8 cellular contexts compared by ENCODE assay signal in genomic region chr12:104720346-104721064, GRCh38.
DNase-seq lines count a peak whose midpoint lies in the region; ATAC-seq lines count a peak whose summit lies in the region.

No MANE protein-coding gene starts in this region.

- H3K4me1 Mint-ChIP-seq in activated T-helper 1 cell treated with anti-CD3 and anti-CD28 coated beads, Interleukin-12 subunit alpha, Interleukin-12 subunit beta, Interleukin-2, Interleukin-4 antibody, amounts not matched to agents 30 ng/mL and 10 ng/mL and 1 ng/mL, durations not matched to agents 14 hours and 24 hours and 36 hours (ENCODE audit: low read depth) = peaks cover 78% of the 10 kb centered on the region

- H3K4me2 ChIP-seq in BLaER1 = peak overlapping the region; percentile 89

- intact Hi-C loops in activated T-helper 1 cell treated with anti-CD3 and anti-CD28 coated beads, Interleukin-12 subunit alpha, Interleukin-12 subunit beta, Interleukin-2, Interleukin-4 antibody, amounts not matched to agents 30 ng/mL and 10 ng/mL and 1 ng/mL, durations not matched to agents 14 hours and 24 hours and 36 hours (cut with micrococcal nuclease) = loop anchor here (1.0 to 5.0 kb wide), 10 partner anchors 20 to 339 kb away; partner anchors contain the start of genes CHST11 and NOPCHAP1
- intact Hi-C loops in left ventricle myocardium superior (cut with micrococcal nuclease) = no loop called here

- H3K4me3 Mint-ChIP-seq in activated T-helper 1 cell treated with anti-CD3 and anti-CD28 coated beads, Interleukin-12 subunit alpha, Interleukin-12 subunit beta, Interleukin-2, Interleukin-4 antibody, amounts not matched to agents 30 ng/mL and 10 ng/mL and 1 ng/mL, durations not matched to agents 14 hours and 24 hours and 36 hours = peak overlapping the region; percentile 81

- WGBS in HUES64 = 80% methylated on average over 29 of the region's 29 CpGs

- H3K9me3 Mint-ChIP-seq in activated T-helper 1 cell treated with anti-CD3 and anti-CD28 coated beads, Interleukin-12 subunit alpha, Interleukin-12 subunit beta, Interleukin-2, Interleukin-4 antibody, amounts not matched to agents 30 ng/mL and 10 ng/mL and 1 ng/mL, durations not matched to agents 14 hours and 24 hours and 36 hours = no peaks in the 10 kb centered on the region

- H3K9me3 ChIP-seq in BLaER1 (no peaks in the 10 kb centered on the region), HUES64 (ENCODE audit: insufficient read depth, low read depth, low read length) (no peaks in the 10 kb centered on the region)

- peak; percentile 29 for ATAC-seq in left ventricle myocardium superior

- no peaks in the 10 kb centered on the region for H3K27me3 Mint-ChIP-seq in activated T-helper 1 cell treated with anti-CD3 and anti-CD28 coated beads, Interleukin-12 subunit alpha, Interleukin-12 subunit beta, Interleukin-2, Interleukin-4 antibody, amounts not matched to agents 30 ng/mL and 10 ng/mL and 1 ng/mL, durations not matched to agents 14 hours and 24 hours and 36 hours (ENCODE audit: insufficient read depth)

- H3K36me3 Mint-ChIP-seq in activated T-helper 1 cell treated with anti-CD3 and anti-CD28 coated beads, Interleukin-12 subunit alpha, Interleukin-12 subunit beta, Interleukin-2, Interleukin-4 antibody, amounts not matched to agents 30 ng/mL and 10 ng/mL and 1 ng/mL, durations not matched to agents 14 hours and 24 hours and 36 hours (ENCODE audit: low read depth) = peaks cover 2% of the 10 kb centered on the region

- peaks cover 12% of the 10 kb centered on the region for H3K36me3 ChIP-seq in BLaER1
- H3K36me3 ChIP-seq in HUES64 (ENCODE audit: insufficient read depth, low read length) = no peaks in the 10 kb centered on the region

- H3K27me3 ChIP-seq in BLaER1 = no peaks in the 10 kb centered on the region
- H3K27me3 ChIP-seq in HUES64 (ENCODE audit: insufficient read depth, low read length) = no peaks in the 10 kb centered on the region

- H3K27ac ChIP-seq in BLaER1 = peak overlapping the region; percentile 81
- H3K27ac ChIP-seq in HUES64 (ENCODE audit: low read depth, low read length) = peak overlapping the region; percentile 37; the same call in 1 of the 2 replicates

- H3K4me1 ChIP-seq in BLaER1 (peaks cover 83% of the 10 kb centered on the region), HUES64 (ENCODE audit: insufficient read depth, low read length) (peaks cover 23% of the 10 kb centered on the region)

- peaks cover 100% of the 10 kb centered on the region for H4K20me1 ChIP-seq in BLaER1

- DNase-seq in activated T-helper 1 cell treated with anti-CD3 and anti-CD28 coated beads, Interleukin-12 subunit alpha, Interleukin-12 subunit beta, Interleukin-2, Interleukin-4 antibody, amounts not matched to agents 30 ng/mL and 10 ng/mL and 1 ng/mL, durations not matched to agents 14 hours and 24 hours and 36 hours (ENCODE audit: low spot score) = peak; percentile 69
- DNase-seq in left ventricle myocardium superior = no peak
- DNase-seq in stimulated activated CD4-positive, alpha-beta T cell treated with anti-CD3 and anti-CD28 coated beads, Interleukin-4, amount 100 ng/mL, for 1 hour = peak; percentile 48
- DNase-seq in NCI-H2107 (lab: John Stamatoyannopoulos, UW) = no peak
- DNase-seq in DMS53 treated with DMSO at 0.1 percent for 48 hours (lab: John Stamatoyannopoulos, UW; ENCODE audit: unreplicated experiment) = no peak
- no peak for DNase-seq in NCI-H1105 (lab: John Stamatoyannopoulos, UW)

- peak overlapping the region; percentile 94 for H3K27ac Mint-ChIP-seq in activated T-helper 1 cell treated with anti-CD3 and anti-CD28 coated beads, Interleukin-12 subunit alpha, Interleukin-12 subunit beta, Interleukin-2, Interleukin-4 antibody, amounts not matched to agents 30 ng/mL and 10 ng/mL and 1 ng/mL, durations not matched to agents 14 hours and 24 hours and 36 hours

- peak overlapping the region; percentile 69 for H3K9ac ChIP-seq in BLaER1
- H3K9ac ChIP-seq in HUES64 (ENCODE audit: low read depth, low read length) = peak overlapping the region; percentile 6

- peak overlapping the region; percentile 56 for H3K4me3 ChIP-seq in BLaER1
- no peak overlapping the region for H3K4me3 ChIP-seq in HUES64 (ENCODE audit: low read length)

Comparison
In these comparisons a context has a peak if more than half of its experiments do, and no peak if none do; other contexts are left out.
1. DNase-seq: peak in activated T-helper 1 cell treated with anti-CD3 and anti-CD28 coated beads, Interleukin-12 subunit alpha, Interleukin-12 subunit beta, Interleukin-2, Interleukin-4 antibody, amounts not matched to agents 30 ng/mL and 10 ng/mL and 1 ng/mL, durations not matched to agents 14 hours and 24 hours and 36 hours (single experiment) and stimulated activated CD4-positive, alpha-beta T cell treated with anti-CD3 and anti-CD28 coated beads, Interleukin-4, amount 100 ng/mL, for 1 hour (single experiment); none in left ventricle myocardium superior (single experiment), NCI-H2107 (single experiment), DMS53 treated with DMSO at 0.1 percent for 48 hours (single experiment) and NCI-H1105 (single experiment).